In genomic region chr10:24207781-24208611, GRCh38 we compare ENCODE assay signal across 9 cellular contexts. TPM values are rescaled to one million over a fixed set of nuclear protein-coding genes. Genes with fewer than 3 reads are reported as not detected.
DNase-seq lines count a peak whose midpoint lies in the region; TF ChIP-seq lines count a peak whose summit lies in the region.
"Had no signal": no experiment of that assay in that cellular context is flagged by ENCODE, and none has a peak within 500 bp of the region (broad histone marks: within the 10 kb centered on the region; RNA-seq: fewer than 3 reads in every experiment).

No MANE protein-coding gene starts in this region.

- H3K36me3 ChIP-seq in PC-9 (ENCODE audit: low read depth) (no peaks in the 10 kb centered on the region), parathyroid adenoma (ENCODE audit: control insufficient read depth, insufficient read depth, low read length) (no peaks in the 10 kb centered on the region)

- CTCF ChIA-PET in PC-9 (lab: Charles Lee): interaction anchor here (0.6 to 0.7 kb wide), 3 partner anchors 57 to 319 kb away, joined by 3 to 7 read pairs (median 4); no protein-coding TSS in a partner anchor

- no peak overlapping the region for H3K27ac Mint-ChIP-seq in activated T-helper 2 cell treated with anti-CD3 and anti-CD28 coated beads, Interferon-gamma antibody, Interleukin-2, Interleukin-4, amounts not matched to agents 10 μg/mL and 5 μg/mL and 100 μg/mL, durations not matched to agents 14 hours and 24 hours and 36 hours

- H3K4me1 ChIP-seq in PC-9 (replicated peaks; ENCODE audit: insufficient read depth): peaks cover 28% of the 10 kb centered on the region
- H3K4me1 ChIP-seq in parathyroid adenoma: peaks cover 38% of the 10 kb centered on the region

- H3K4me1 Mint-ChIP-seq in activated T-helper 2 cell treated with anti-CD3 and anti-CD28 coated beads, Interferon-gamma antibody, Interleukin-2, Interleukin-4, amounts not matched to agents 10 μg/mL and 5 μg/mL and 100 μg/mL, durations not matched to agents 14 hours and 24 hours and 36 hours (ENCODE audit: low read depth): peaks cover 24% of the 10 kb centered on the region

- H3K79me2 ChIP-seq in PC-9 (ENCODE audit: low read depth) (no peaks in the 10 kb centered on the region), parathyroid adenoma (peaks cover 9% of the 10 kb centered on the region)

- H3F3A ChIP-seq in PC-9 (ENCODE audit: insufficient read depth, low read depth): peaks cover 13% of the 10 kb centered on the region

- H3K9me3 Mint-ChIP-seq in activated T-helper 2 cell treated with anti-CD3 and anti-CD28 coated beads, Interferon-gamma antibody, Interleukin-2, Interleukin-4, amounts not matched to agents 10 μg/mL and 5 μg/mL and 100 μg/mL, durations not matched to agents 14 hours and 24 hours and 36 hours: no peaks in the 10 kb centered on the region

- H3K27me3 ChIP-seq in PC-9 (ENCODE audit: insufficient read depth, low read depth) (no peaks in the 10 kb centered on the region), parathyroid adenoma (ENCODE audit: control insufficient read depth, insufficient read depth, low read length) (no peaks in the 10 kb centered on the region)

- H3K9me2 ChIP-seq in PC-9 (ENCODE audit: insufficient read depth): no peaks in the 10 kb centered on the region

- intact Hi-C loops in PC-9 (cut with micrococcal nuclease; ENCODE audit: unreplicated experiment): loop anchor here (1.0 to 2.0 kb wide), 5 partner anchors 30 to 175 kb away; no protein-coding TSS in a partner anchor
- intact Hi-C loops in activated T-helper 2 cell treated with anti-CD3 and anti-CD28 coated beads, Interferon-gamma antibody, Interleukin-2, Interleukin-4, amounts not matched to agents 10 μg/mL and 5 μg/mL and 100 μg/mL, durations not matched to agents 14 hours and 24 hours and 36 hours (cut with micrococcal nuclease): loop anchor here (5.0 kb wide), 1 partner anchor 254 kb away; no protein-coding TSS in a partner anchor

- H3K4me3 ChIP-seq in PC-9 (peak overlapping the region; percentile 47; the same call in 1 of the 2 replicates), fibroblast of pulmonary artery (replicated peaks; ENCODE audit: low read depth, low read length) (no peak overlapping the region), parathyroid adenoma (ENCODE audit: low read depth, low read length) (peak overlapping the region; percentile 88)

- peak overlapping the region; percentile 76 for H3K4me2 ChIP-seq in PC-9
- H3K4me2 ChIP-seq in parathyroid adenoma (ENCODE audit: low read length): peak overlapping the region; percentile 71

- POLR2A ChIA-PET in PC-9 (lab: Charles Lee; ENCODE audit: unreplicated experiment): interaction anchor here (0.6 kb wide), 2 partner anchors 857 to 1155 kb away, joined by 4 to 5 read pairs; no protein-coding TSS in a partner anchor

- no TSS peak for BruUV-seq in PC-9 (replicated peaks; lab: Mats Ljungman, UMichigan)

- TF ChIP-seq CTCF in PC-9 (conservative IDR thresholded peaks at IDR 0.05) (no peak), fibroblast of pulmonary artery (IDR thresholded peaks at IDR 0.05; ENCODE audit: low read length, missing control alignments) (no peak), parathyroid adenoma (IDR thresholded peaks at IDR 0.05) (no peak)

- H3K27ac ChIP-seq in PC-9 (peak overlapping the region; percentile 77), parathyroid adenoma (peak overlapping the region; percentile 88)

- peak overlapping the region; percentile 55; the same call in 1 of the 2 replicates for H2AFZ ChIP-seq in PC-9
- peak overlapping the region; percentile 19 for H2AFZ ChIP-seq in parathyroid adenoma

- H3K4me3 Mint-ChIP-seq in activated T-helper 2 cell treated with anti-CD3 and anti-CD28 coated beads, Interferon-gamma antibody, Interleukin-2, Interleukin-4, amounts not matched to agents 10 μg/mL and 5 μg/mL and 100 μg/mL, durations not matched to agents 14 hours and 24 hours and 36 hours (ENCODE audit: low read depth): no peak overlapping the region

- no peaks in the 10 kb centered on the region for H3K36me3 Mint-ChIP-seq in activated T-helper 2 cell treated with anti-CD3 and anti-CD28 coated beads, Interferon-gamma antibody, Interleukin-2, Interleukin-4, amounts not matched to agents 10 μg/mL and 5 μg/mL and 100 μg/mL, durations not matched to agents 14 hours and 24 hours and 36 hours (ENCODE audit: low read depth)

- peak; percentile 20 for DNase-seq in EH (ENCODE audit: low read depth)
- DNase-seq in PC-9: peak; percentile 65 to 89
- DNase-seq in fibroblast of pulmonary artery (ENCODE audit: low read depth): peak; percentile 72
- DNase-seq in NCI-H2081 (lab: John Stamatoyannopoulos, UW): no peak
- no peak for DNase-seq in AG08395 (ENCODE audit: low spot score)
- DNase-seq in NCI-H446 treated with DMSO at 0.1 percent for 48 hours (lab: John Stamatoyannopoulos, UW): no peak
- DNase-seq in activated T-helper 2 cell treated with anti-CD3 and anti-CD28 coated beads, Interferon-gamma antibody, Interleukin-2, Interleukin-4, amounts not matched to agents 10 μg/mL and 5 μg/mL and 100 μg/mL, durations not matched to agents 14 hours and 24 hours and 36 hours (ENCODE audit: low spot score): no peak
- DNase-seq: NCI-H1694 had no signal

- no peaks in the 10 kb centered on the region for H3K9me3 ChIP-seq in PC-9 (ENCODE audit: insufficient read depth, low read depth)
- no peaks in the 10 kb centered on the region for H3K9me3 ChIP-seq in parathyroid adenoma (ENCODE audit: control insufficient read depth, low read length)

- peaks cover 47% of the 10 kb centered on the region for H3K27me3 Mint-ChIP-seq in activated T-helper 2 cell treated with anti-CD3 and anti-CD28 coated beads, Interferon-gamma antibody, Interleukin-2, Interleukin-4, amounts not matched to agents 10 μg/mL and 5 μg/mL and 100 μg/mL, durations not matched to agents 14 hours and 24 hours and 36 hours (ENCODE audit: low read depth)

- H3K9ac ChIP-seq in parathyroid adenoma: no peak overlapping the region

- no peaks in the 10 kb centered on the region for H4K20me1 ChIP-seq in PC-9 (ENCODE audit: insufficient read depth)

RNA-seq across cellular contexts. Expression of gene KIAA1217, which starts 0.9 kb away (rescaled TPM):
- total RNA-seq in PC-9 (2021): 26.2 and 41.1 TPM in 2 replicates
- total RNA-seq in activated T-helper 2 cell treated with anti-CD3 and anti-CD28 coated beads, Interferon-gamma antibody, Interleukin-2, Interleukin-4, amounts not matched to agents 10 μg/mL and 5 μg/mL and 100 μg/mL, durations not matched to agents 14 hours and 24 hours and 36 hours: 0.41 and 0.62 TPM in 2 replicates

Comparison
In these comparisons a context has a peak if more than half of its experiments do, and no peak if none do; other contexts are left out.
1. DNase-seq: peak in EH (single experiment), PC-9 (2 of 2) and fibroblast of pulmonary artery (single experiment); none in NCI-H2081 (0 of 2), AG08395 (single experiment), NCI-H446 treated with DMSO at 0.1 percent for 48 hours (single experiment) and activated T-helper 2 cell treated with anti-CD3 and anti-CD28 coated beads, Interferon-gamma antibody, Interleukin-2, Interleukin-4, amounts not matched to agents 10 μg/mL and 5 μg/mL and 100 μg/mL, durations not matched to agents 14 hours and 24 hours and 36 hours (single experiment).
2. RNA of gene KIAA1217, which starts 0.9 kb away (total RNA-seq): 26.2 to 41.1 TPM in PC-9; 0.41 to 0.62 TPM in activated T-helper 2 cell treated with anti-CD3 and anti-CD28 coated beads, Interferon-gamma antibody, Interleukin-2, Interleukin-4, amounts not matched to agents 10 μg/mL and 5 μg/mL and 100 μg/mL, durations not matched to agents 14 hours and 24 hours and 36 hours; every median in the first group is over 10 times any median in the second.